16 cellular contexts compared by ENCODE assay signal in the genomic region with DNA sequence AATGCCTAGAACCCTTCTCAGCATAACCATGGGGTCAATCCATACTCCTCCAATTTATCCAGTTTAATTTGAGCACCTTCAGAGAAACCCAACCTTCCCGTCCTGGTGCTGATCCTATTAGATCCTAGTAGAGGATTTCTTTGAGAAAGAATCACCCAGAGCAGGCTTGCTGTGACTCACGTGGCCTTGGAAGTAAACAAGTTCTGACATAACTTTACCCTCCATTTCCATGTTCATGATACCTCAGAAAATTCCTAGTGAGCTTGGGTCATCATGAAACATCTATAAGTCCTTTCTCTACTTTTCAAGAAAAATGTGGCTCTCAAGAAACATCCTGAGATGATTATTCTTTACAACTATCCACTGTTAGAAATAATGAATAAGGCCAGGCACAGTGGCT.
A peak's percentile ranks its signal among the peaks of the same experiment; 100 is the strongest.
DNase-seq lines count a peak whose midpoint lies in the region; ATAC-seq and TF ChIP-seq lines count a peak whose summit lies in the region.
"Had no signal": no experiment of that assay in that cellular context is flagged by ENCODE, and none has a peak within 500 bp of the region (broad histone marks: within the 10 kb centered on the region; RNA-seq: fewer than 3 reads in every experiment).

No MANE protein-coding gene starts in this region.

- dilution Hi-C loops in mammary epithelial cell (cut with HindIII; ENCODE audit: low sequenced_read_pairs): no loop called here

- WGBS in mammary epithelial cell (ENCODE audit: low coverage, missing lambda C conversion rate): 0% methylated on average over 1 of the region's 2 CpGs

- peak overlapping the region; percentile 84 for H3K27ac ChIP-seq in mammary epithelial cell (ENCODE audit: insufficient read depth, low read depth, low read length)
- H3K27ac ChIP-seq: A549, Peyer's patch had no signal

- CTCF ChIA-PET in mammary epithelial cell (lab: Charles Lee; ENCODE audit: low non-redundant PET): interaction anchor here (0.6 kb wide), 1 partner anchor 150 kb away, joined by 9 read pairs; no protein-coding TSS in a partner anchor

- H3K36me3 ChIP-seq in mammary epithelial cell (ENCODE audit: insufficient read depth, low read length): no peaks in the 10 kb centered on the region
- H3K36me3 ChIP-seq: Peyer's patch had no signal

- peaks cover 31% of the 10 kb centered on the region for H3K4me1 ChIP-seq in mammary epithelial cell (ENCODE audit: insufficient read depth, low read length)
- H3K4me1 ChIP-seq: Peyer's patch had no signal

- intact Hi-C loops in mammary epithelial cell (cut with micrococcal nuclease): loop anchor here (1.0 to 5.0 kb wide), 4 partner anchors 21 to 476 kb away; partner anchors contain the start of gene RAB11FIP2

- H3K9ac ChIP-seq in mammary epithelial cell (ENCODE audit: insufficient read depth, low read length): peak overlapping the region; percentile 61

- H3K27me3 ChIP-seq in mammary epithelial cell (ENCODE audit: insufficient read depth, low read length): no peaks in the 10 kb centered on the region
- H3K27me3 ChIP-seq: Peyer's patch had no signal

- peak; percentile 34 for DNase-seq in EL
- DNase-seq in M059J (ENCODE audit: low read depth): peak; percentile 31
- peak; percentile 87 for DNase-seq in mammary epithelial cell
- peak; percentile 25 for DNase-seq in iris pigment epithelial cell (ENCODE audit: low read depth)
- DNase-seq in stimulated activated CD4-positive, alpha-beta T cell treated with anti-CD3 and anti-CD28 coated beads, Interleukin-2, amount 100 ng/mL, for 24 hours: no peak
- DNase-seq: CD4-positive, alpha-beta T cell; DMS79; NCI-H1048; NCI-H1694 treated with DMSO at 0.1 percent for 48 hours; NCI-H2171; NCI-H774; Peyer's patch; SIG-M5 had no signal

- no peak overlapping the region for H3K4me3 ChIP-seq in mammary epithelial cell (replicated peaks in 1 of 3; ENCODE audit: insufficient read depth in 1 of 3, low read depth in 2 of 3, low read length in 3 of 3)
- H3K4me3 ChIP-seq: A549, Peyer's patch had no signal

- H3K79me2 ChIP-seq in mammary epithelial cell (ENCODE audit: insufficient read depth, low read length): no peaks in the 10 kb centered on the region

- H2AFZ ChIP-seq in mammary epithelial cell (ENCODE audit: low read depth, low read length): peak overlapping the region; percentile 44

- no TSS peak for BruUV-seq in mammary epithelial cell (replicated peaks; lab: Mats Ljungman, UMichigan)

- no peaks in the 10 kb centered on the region for H4K20me1 ChIP-seq in mammary epithelial cell (ENCODE audit: insufficient read depth, low read length)

- H3K9me3 ChIP-seq in mammary epithelial cell (replicated peaks; ENCODE audit: insufficient read depth, low read length): no peaks in the 10 kb centered on the region
- H3K9me3 ChIP-seq: Peyer's patch had no signal

- peak overlapping the region; percentile 50 for H3K4me2 ChIP-seq in mammary epithelial cell (ENCODE audit: insufficient read depth, low read depth, low read length)
- H3K4me2 ChIP-seq: A549 had no signal

- in situ Hi-C loops in mammary epithelial cell (cut with MboI; ENCODE audit: low sequenced_read_pairs in 2 of 2): no loop called here

- no peak for TF ChIP-seq CTCF in mammary epithelial cell (conservative IDR thresholded peaks at IDR 0.05 in 1 of 2, IDR thresholded peaks at IDR 0.05 in 1 of 2; ENCODE audit: extremely low read depth in 1 of 2, insufficient read depth in 1 of 2, low read depth in 1 of 2, low read length in 2 of 2)

- ATAC-seq in HG02623 (IDR thresholded peaks at IDR 0.05; ENCODE audit: unreplicated experiment) (no peak), HG03159 (IDR thresholded peaks at IDR 0.05; ENCODE audit: unreplicated experiment) (no peak)
- ATAC-seq: A549 had no signal

Comparison
In these comparisons a context has a peak if more than half of its experiments do, and no peak if none do; other contexts are left out.
1. DNase-seq: peak in EL (single experiment), M059J (single experiment), mammary epithelial cell (single experiment) and iris pigment epithelial cell (single experiment); none in stimulated activated CD4-positive, alpha-beta T cell treated with anti-CD3 and anti-CD28 coated beads, Interleukin-2, amount 100 ng/mL, for 24 hours (0 of 2).